ENCODE assay signal across 10 cellular contexts in the genomic region with DNA sequence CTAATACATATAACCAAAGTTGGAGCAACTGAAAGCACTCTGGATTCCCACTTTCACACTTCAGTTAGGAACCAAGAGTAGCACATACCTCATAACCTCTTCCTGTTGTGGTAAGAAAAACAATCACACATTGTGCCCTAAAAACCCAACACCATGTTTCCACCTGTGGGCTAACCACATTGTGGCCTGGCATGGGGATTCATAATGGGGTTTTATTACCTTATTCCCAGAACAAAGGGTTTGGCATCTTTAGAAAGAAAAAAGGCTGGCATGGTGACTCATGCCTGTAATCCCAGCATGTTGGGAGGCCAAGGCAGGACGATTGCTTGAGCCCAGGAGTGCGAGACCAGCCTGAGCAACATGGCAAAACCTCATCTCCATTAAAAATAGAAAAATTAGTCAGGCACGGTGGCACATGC.
DNase-seq lines count a peak whose midpoint lies in the region; ATAC-seq and TF ChIP-seq lines count a peak whose summit lies in the region.
"Had no signal": no experiment of that assay in that cellular context is flagged by ENCODE, and none has a peak within 500 bp of the region (broad histone marks: within the 10 kb centered on the region; RNA-seq: fewer than 3 reads in every experiment).

No MANE protein-coding gene starts in this region.

- no peak overlapping the region for H3K4me3 Mint-ChIP-seq in Caco-2 (ENCODE audit: unreplicated experiment)

- no peak overlapping the region for H2BK5ac ChIP-seq in neuronal stem cell (ENCODE audit: low read length)

- intact Hi-C loops in Caco-2 (cut with micrococcal nuclease; ENCODE audit: unreplicated experiment): no loop called here

- peak; percentile 95 for ATAC-seq in activated naive CD4-positive, alpha-beta T cell treated with anti-CD3 and anti-CD28 coated beads, Interleukin-2, amount 50 U/mL, for 72 hours

- peak overlapping the region; percentile 79 to 90 for H3K27ac Mint-ChIP-seq in activated naive CD4-positive, alpha-beta T cell treated with anti-CD3 and anti-CD28 coated beads, Interleukin-2, amount 50 U/mL, for 72 hours
- no peak overlapping the region for H3K27ac Mint-ChIP-seq in Caco-2 (ENCODE audit: unreplicated experiment)

- H3K9ac ChIP-seq in neuronal stem cell (ENCODE audit: low read depth, low read length, poor library complexity): no peak overlapping the region

- H4K91ac ChIP-seq in neuronal stem cell (ENCODE audit: low read depth, low read length, poor library complexity): no peak overlapping the region

- H3K14ac ChIP-seq in neuronal stem cell (ENCODE audit: low read length): no peak overlapping the region

- peaks cover 8% of the 10 kb centered on the region for H3K4me1 Mint-ChIP-seq in Caco-2 (ENCODE audit: low read depth, unreplicated experiment)

- TF ChIP-seq CTCF in Caco-2 (IDR thresholded peaks at IDR 0.05; ENCODE audit: insufficient read depth in 1 of 2, low read depth in 1 of 2, low read length in 1 of 2, severe bottlenecking in 1 of 2, unreplicated experiment in 1 of 2): no peak

- H2BK120ac ChIP-seq in neuronal stem cell (ENCODE audit: low read depth, low read length): no peak overlapping the region

- no peak overlapping the region for H3K18ac ChIP-seq in neuronal stem cell (ENCODE audit: low read length)

- no peak overlapping the region for H2AFZ ChIP-seq in neuronal stem cell (ENCODE audit: low read length)

- no peaks in the 10 kb centered on the region for H3K9me3 ChIP-seq in MG63
- no peaks in the 10 kb centered on the region for H3K9me3 ChIP-seq in neuronal stem cell (replicated peaks in 1 of 2; ENCODE audit: control insufficient read depth in 2 of 2, insufficient read depth in 1 of 2, low read depth in 1 of 2, low read length in 2 of 2)
- H3K9me3 ChIP-seq in Caco-2: no peaks in the 10 kb centered on the region

- no peak overlapping the region for H3K4me2 ChIP-seq in neuronal stem cell (ENCODE audit: insufficient read depth, low read length, poor library complexity, severe bottlenecking)

- H2BK15ac ChIP-seq in neuronal stem cell (ENCODE audit: low read length): no peak overlapping the region

- no peak overlapping the region for H2AK5ac ChIP-seq in neuronal stem cell (ENCODE audit: low read depth, low read length)

- no peak overlapping the region for H4K8ac ChIP-seq in neuronal stem cell (ENCODE audit: low read depth, low read length)

- H3K4me1 ChIP-seq in neuronal stem cell (ENCODE audit: control insufficient read depth in 2 of 2, insufficient read depth in 1 of 2, low read depth in 1 of 2, low read length in 2 of 2) (peaks cover 6 to 7% of the 10 kb centered on the region in 2 donors), Caco-2 (0 out of 2 replicates have a peak, but pooled peaks cover 6% of the 10 kb centered on the region)

- H3K9me3 Mint-ChIP-seq in activated naive CD4-positive, alpha-beta T cell treated with anti-CD3 and anti-CD28 coated beads, Interleukin-2, amount 50 U/mL, for 72 hours: no peaks in the 10 kb centered on the region
- no peaks in the 10 kb centered on the region for H3K9me3 Mint-ChIP-seq in Caco-2 (ENCODE audit: unreplicated experiment)

- DNase-seq in NCI-H2196 (lab: John Stamatoyannopoulos, UW; ENCODE audit: unreplicated experiment): peak; percentile 28
- no peak for DNase-seq in NCI-H2196 treated with DMSO at 0.1 percent for 48 hours (lab: John Stamatoyannopoulos, UW; ENCODE audit: unreplicated experiment)
- peak; percentile 76 for DNase-seq in MG63
- DNase-seq in activated naive CD4-positive, alpha-beta T cell treated with anti-CD3 and anti-CD28 coated beads, Interleukin-2, amount 50 U/mL, for 72 hours (ENCODE audit: low spot score in 2 of 2): peak; percentile 76 to 78
- peak; percentile 28 to 57 (median 56) for DNase-seq in stimulated activated CD4-positive, alpha-beta T cell treated with anti-CD3 and anti-CD28 coated beads, TNF-alpha, amount 100 ng/mL, for 48 hours (ENCODE audit: low read depth in 3 of 3)
- DNase-seq in SW 1271 (lab: John Stamatoyannopoulos, UW): no peak
- DNase-seq in neuronal stem cell (ENCODE audit: low spot score): no peak
- no peak for DNase-seq in Caco-2
- DNase-seq: 8988T; activated effector memory CD4-positive, alpha-beta T cell treated with anti-CD3 and anti-CD28 coated beads, Interleukin-2, amount 50 U/mL, for 16 hours had no signal

- no peak overlapping the region for H3K27ac ChIP-seq in neuronal stem cell (replicated peaks; ENCODE audit: low read length)

- POLR2A ChIA-PET in Caco-2 (lab: Charles Lee): no interaction called here

- BruUV-seq in Caco-2 (replicated peaks; lab: Mats Ljungman, UMichigan): no TSS peak

- no peak overlapping the region for H3K4me3 ChIP-seq in MG63
- no peak overlapping the region for H3K4me3 ChIP-seq in neuronal stem cell (ENCODE audit: low read length in 2 of 2)
- H3K4me3 ChIP-seq in Caco-2 (ENCODE audit: low read depth, low read length): no peak overlapping the region

- WGBS in neuronal stem cell (ENCODE audit: extremely low coverage in 2 of 2, insufficient read length in 2 of 2, insufficient replicate concordance in 1 of 2), 2 donors: no CpG with 5 or more reads among the region's 3 CpGs

- no peaks in the 10 kb centered on the region for H3K79me1 ChIP-seq in neuronal stem cell (ENCODE audit: low read depth, low read length)

- H3K36me3 Mint-ChIP-seq in activated naive CD4-positive, alpha-beta T cell treated with anti-CD3 and anti-CD28 coated beads, Interleukin-2, amount 50 U/mL, for 72 hours: no peaks in the 10 kb centered on the region
- no peaks in the 10 kb centered on the region for H3K36me3 Mint-ChIP-seq in Caco-2 (ENCODE audit: insufficient read depth, unreplicated experiment)

- no peak overlapping the region for H2BK12ac ChIP-seq in neuronal stem cell (ENCODE audit: low read length)

- H3K27me3 ChIP-seq in MG63: peaks cover 3% of the 10 kb centered on the region; the same call in 1 of the 2 replicates
- peaks cover 0 to 5% (median 0%) of the 10 kb centered on the region in 3 experiments for H3K27me3 ChIP-seq in neuronal stem cell (ENCODE audit: control insufficient read depth in 3 of 3, insufficient read depth in 3 of 3, low read depth in 1 of 3, low read length in 3 of 3)
- no peaks in the 10 kb centered on the region; the same call in 1 of the 2 replicates for H3K27me3 ChIP-seq in Caco-2 (replicated peaks; ENCODE audit: control insufficient read depth, insufficient read depth, low read length)

- CTCF ChIA-PET in Caco-2 (lab: Charles Lee): interaction anchor here (0.6 kb wide), 1 partner anchor 9 kb away, joined by 6 read pairs; no protein-coding TSS in a partner anchor

- H3K27me3 Mint-ChIP-seq in Caco-2 (ENCODE audit: insufficient read depth, unreplicated experiment): no peaks in the 10 kb centered on the region

- no peak overlapping the region for H3K4ac ChIP-seq in neuronal stem cell (ENCODE audit: low read length)

- no peaks in the 10 kb centered on the region for H3K36me3 ChIP-seq in MG63
- no peaks in the 10 kb centered on the region for H3K36me3 ChIP-seq in neuronal stem cell (replicated peaks in 1 of 2; ENCODE audit: control insufficient read depth in 2 of 2, insufficient read depth in 2 of 2, low read length in 2 of 2)
- no peaks in the 10 kb centered on the region for H3K36me3 ChIP-seq in Caco-2 (ENCODE audit: control insufficient read depth, insufficient read depth, low read length)

- H3K23ac ChIP-seq in neuronal stem cell (ENCODE audit: low read depth, low read length, poor library complexity): no peak overlapping the region

Comparison
In these comparisons a context has a peak if more than half of its experiments do, and no peak if none do; other contexts are left out.
1. DNase-seq: peak in NCI-H2196 (single experiment), MG63 (single experiment), activated naive CD4-positive, alpha-beta T cell treated with anti-CD3 and anti-CD28 coated beads, Interleukin-2, amount 50 U/mL, for 72 hours (2 of 2) and stimulated activated CD4-positive, alpha-beta T cell treated with anti-CD3 and anti-CD28 coated beads, TNF-alpha, amount 100 ng/mL, for 48 hours (3 of 3); none in NCI-H2196 treated with DMSO at 0.1 percent for 48 hours (single experiment), SW 1271 (0 of 2), neuronal stem cell (single experiment) and Caco-2 (0 of 2).